Comparison of ENCODE assay signal across 8 cellular contexts in genomic region chr13:89486721-89487120, GRCh38.
"Had no signal": no experiment of that assay in that cellular context is flagged by ENCODE, and none has a peak within 500 bp of the region (broad histone marks: within the 10 kb centered on the region; RNA-seq: fewer than 3 reads in every experiment).

No MANE protein-coding gene starts in this region.

- H3K27ac Mint-ChIP-seq: HFFc6, IgD-negative memory B cell had no signal

- H3K36me3 ChIP-seq: HAP-1 had no signal

- H3K4me3 ChIP-seq: GM23248, HAP-1 had no signal

- H3K36me3 Mint-ChIP-seq: IgD-negative memory B cell had no signal

- H3K4me1 ChIP-seq: HAP-1 had no signal

- H3K9ac ChIP-seq: GM23248 had no signal

- H3K27ac ChIP-seq: GM23248 had no signal

- H3K27me3 Mint-ChIP-seq: IgD-negative memory B cell had no signal

- DNase-seq: GM23248, GOT3, HFFc6, KBM-7 had no signal

- ATAC-seq: HCT116 had no signal

- FAIRE-seq: HTR-8/SVneo had no signal

- H2AFZ ChIP-seq: GM23248 had no signal

- H3K9me3 ChIP-seq: HAP-1 had no signal

- H3K4me3 Mint-ChIP-seq: HFFc6, IgD-negative memory B cell had no signal

- H3K4me1 Mint-ChIP-seq: IgD-negative memory B cell had no signal
